ENCODE assay signal across 15 cellular contexts in genomic region chr20:33669873-33670640, GRCh38. TPM values are rescaled to one million over a fixed set of nuclear protein-coding genes. Genes with fewer than 3 reads are reported as not detected.
A peak's percentile ranks its signal among the peaks of the same experiment; 100 is the strongest.
DNase-seq lines count a peak whose midpoint lies in the region; ATAC-seq and TF ChIP-seq lines count a peak whose summit lies in the region.
"Had no signal": no experiment of that assay in that cellular context is flagged by ENCODE, and none has a peak within 500 bp of the region (broad histone marks: within the 10 kb centered on the region; RNA-seq: fewer than 3 reads in every experiment).

No MANE protein-coding gene starts in this region.

- H3K4me3 ChIP-seq in Karpas-422 (ENCODE audit: low read length) (peak overlapping the region; percentile 23; the same call in 1 of the 2 replicates), dorsolateral prefrontal cortex (peak overlapping the region in 1 of 59 donors; percentile 21), prostate gland (no peak overlapping the region)
- H3K4me3 ChIP-seq: skin epidermis had no signal

- H3K27ac ChIP-seq in Karpas-422 (ENCODE audit: low read length): peak overlapping the region; percentile 89
- peak overlapping the region in 46 of 59 donors; percentile 1 to 96 (median 54) for H3K27ac ChIP-seq in dorsolateral prefrontal cortex
- H3K27ac ChIP-seq in prostate gland: peak overlapping the region; percentile 90 to 92

- H3K9me3 ChIP-seq in Karpas-422 (ENCODE audit: low read length) (no peaks in the 10 kb centered on the region), prostate gland (no peaks in the 10 kb centered on the region)

- H3K27ac Mint-ChIP-seq in T-helper 2 cell treated with Interferon-gamma antibody and Interleukin-4, amounts not matched to agents 5 μg/mL and 100 μg/mL, for 36 hours: peak overlapping the region; percentile 27

- peaks cover 10% of the 10 kb centered on the region for H3K36me3 Mint-ChIP-seq in T-helper 2 cell treated with Interferon-gamma antibody and Interleukin-4, amounts not matched to agents 5 μg/mL and 100 μg/mL, for 36 hours (ENCODE audit: low read depth)

- DNase-seq in T-helper 2 cell treated with Interferon-gamma antibody and Interleukin-4, amounts not matched to agents 5 μg/mL and 100 μg/mL, for 36 hours (ENCODE audit: low spot score): no peak
- DNase-seq in T-helper 2 cell: no peak
- no peak for DNase-seq in Karpas-422
- peak in 7 of 10 donors; percentile 72 to 89 (median 81) for DNase-seq in dorsolateral prefrontal cortex
- no peak for DNase-seq in prostate gland (ENCODE audit: low spot score)
- DNase-seq: activated CD8-positive, alpha-beta memory T cell treated with anti-CD3 and anti-CD28 coated beads, Interleukin-2, amount 50 U/mL, for 48 hours; cerebellar nuclear complex; NCI-H510A treated with DMSO at 0.1 percent for 48 hours; stimulated activated naive CD4-positive, alpha-beta T cell had no signal

- ATAC-seq in GM21825 (IDR thresholded peaks at IDR 0.05; ENCODE audit: unreplicated experiment) (no peak), HG02610 (IDR thresholded peaks at IDR 0.05; ENCODE audit: unreplicated experiment) (no peak)
- ATAC-seq in activated CD4-positive, CD25-positive, alpha-beta regulatory T cell treated with anti-CD3 and anti-CD28 coated beads, Interleukin-2, amount 50 U/mL, for 24 hours: no peak

- no peaks in the 10 kb centered on the region for H3K27me3 Mint-ChIP-seq in T-helper 2 cell treated with Interferon-gamma antibody and Interleukin-4, amounts not matched to agents 5 μg/mL and 100 μg/mL, for 36 hours (ENCODE audit: low read depth)

- no peak overlapping the region for H2AFZ ChIP-seq in Karpas-422 (ENCODE audit: low read length)

- peak overlapping the region; percentile 64 for H3K4me2 ChIP-seq in Karpas-422 (ENCODE audit: low read depth, low read length, poor library complexity, severe bottlenecking)

- H3K4me3 Mint-ChIP-seq in T-helper 2 cell treated with Interferon-gamma antibody and Interleukin-4, amounts not matched to agents 5 μg/mL and 100 μg/mL, for 36 hours: no peak overlapping the region

- H4K20me1 ChIP-seq in Karpas-422 (ENCODE audit: insufficient read depth, low read depth, low read length): no peaks in the 10 kb centered on the region

- peaks cover 30% of the 10 kb centered on the region for H3K79me2 ChIP-seq in Karpas-422 (ENCODE audit: low read length)

- H3K9ac ChIP-seq in Karpas-422 (ENCODE audit: low read length): peak overlapping the region; percentile 89

- WGBS in prostate gland: 80% methylated on average over 13 of the region's 13 CpGs

- H3K9me2 ChIP-seq in Karpas-422 (replicated peaks; ENCODE audit: insufficient read depth, low read length): no peaks in the 10 kb centered on the region

- intact Hi-C loops in dorsolateral prefrontal cortex (cut with DNase I) (loop anchor here (5.0 to 10.0 kb wide), 7 partner anchors 62 to 445 kb away; partner anchors contain the start of genes CDK5RAP1 (in 1 of the 2), CHMP4B (in 1 of the 2), EIF2S2 (in 1 of the 2) and ZNF341 (in 1 of the 2)), prostate gland (cut with DNase I) (loop anchor here (5.0 kb wide), 1 partner anchor 213 kb away; no protein-coding TSS in a partner anchor)

- no peak for TF ChIP-seq POLR2A in prostate gland (IDR thresholded peaks at IDR 0.05)

- H3K4me1 Mint-ChIP-seq in T-helper 2 cell treated with Interferon-gamma antibody and Interleukin-4, amounts not matched to agents 5 μg/mL and 100 μg/mL, for 36 hours (ENCODE audit: low read depth): peaks cover 33% of the 10 kb centered on the region

- H3K27me3 ChIP-seq in Karpas-422 (ENCODE audit: low read length) (no peaks in the 10 kb centered on the region), dorsolateral prefrontal cortex (no peaks in the 10 kb centered on the region), prostate gland (replicated peaks; ENCODE audit: insufficient read depth) (no peaks in the 10 kb centered on the region)

- H3K36me3 ChIP-seq in Karpas-422 (ENCODE audit: insufficient read depth, low read length) (peaks cover 16% of the 10 kb centered on the region; the same call in 1 of the 2 replicates), prostate gland (no peaks in the 10 kb centered on the region)

- H3K4me1 ChIP-seq in Karpas-422 (ENCODE audit: low read length) (peaks cover 90% of the 10 kb centered on the region), prostate gland (replicated peaks) (peaks cover 13% of the 10 kb centered on the region)

- H3K9me3 Mint-ChIP-seq in T-helper 2 cell treated with Interferon-gamma antibody and Interleukin-4, amounts not matched to agents 5 μg/mL and 100 μg/mL, for 36 hours: no peaks in the 10 kb centered on the region

- TF ChIP-seq CTCF in dorsolateral prefrontal cortex (IDR thresholded peaks at IDR 0.05 in 54 of 56, conservative IDR thresholded peaks at IDR 0.05 in 2 of 56; ENCODE audit: low read depth in 1 of 56, partially characterized antibody in 56 of 56): no peak
- no peak for TF ChIP-seq CTCF in prostate gland (IDR thresholded peaks at IDR 0.05)

RNA-seq across cellular contexts. Expression of gene ACTL10, which starts 3.3 kb away (rescaled TPM):
- 2.5 and 9.2 TPM in 2 replicates for total RNA-seq in Karpas-422 (2014; rRNA removed; shearing (Covaris generic); ENCODE audit: low replicate concordance)
- total RNA-seq in dorsolateral prefrontal cortex (1 to 10 TPM in 1 of 120 experiments, under 1 TPM in 82, not detected in 37; 0.20 to 1.3 (median 0.39) TPM), prostate gland (1 to 10 TPM; 7.9 to 8.5 TPM)
- total RNA-seq: A172 had no signal

RNA-seq across cellular contexts. Expression of gene NECAB3, which starts 4.2 kb away (rescaled TPM):
- total RNA-seq in Karpas-422 (2014; rRNA removed; shearing (Covaris generic); ENCODE audit: low replicate concordance): 38.2 and 89.2 TPM in 2 replicates
- total RNA-seq in dorsolateral prefrontal cortex (100 to 1,000 TPM in 2 of 120 experiments, 10 to 100 TPM in 118; 40.0 to 107 (median 69.5) TPM), prostate gland (100 to 1,000 TPM; 142 to 156 TPM)

RNA-seq across cellular contexts. Expression of gene C20orf144, which starts 7.9 kb away (rescaled TPM):
- total RNA-seq in Karpas-422 (2014; rRNA removed; shearing (Covaris generic); ENCODE audit: low replicate concordance): 0.45 and 0.69 TPM in 2 replicates
- total RNA-seq in dorsolateral prefrontal cortex (under 1 TPM in 34 of 120 experiments, not detected in 86; 0.19 to 0.98 (median 0.29) TPM), prostate gland (under 1 TPM; 0.14 to 0.91 TPM)
- total RNA-seq: A172, endothelial cell of umbilical vein had no signal

RNA-seq across cellular contexts. Expression of gene E2F1, which starts 16.1 kb away (rescaled TPM):
- total RNA-seq in Karpas-422 (2014; rRNA removed; shearing (Covaris generic); ENCODE audit: low replicate concordance): 19.2 and 37.2 TPM in 2 replicates
- total RNA-seq in dorsolateral prefrontal cortex (10 to 100 TPM in 17 of 120 experiments, 1 to 10 TPM in 103; 5.2 to 12.7 (median 8.2) TPM), prostate gland (10 to 100 TPM in 1 of 2 donors, 1 to 10 TPM in 1; 2.0 to 10.1 TPM)

RNA-seq across cellular contexts. Expression of gene PXMP4, which starts 50.1 kb away (rescaled TPM):
- total RNA-seq in Karpas-422 (2014; rRNA removed; shearing (Covaris generic); ENCODE audit: low replicate concordance): 3.8 and 4.7 TPM in 2 replicates
- total RNA-seq in dorsolateral prefrontal cortex (10 to 100 TPM in 110 of 120 experiments, 1 to 10 TPM in 10; 7.0 to 18.9 (median 12.7) TPM), prostate gland (10 to 100 TPM; 13.3 to 25.5 TPM)

Comparison
In these comparisons a context has a peak if more than half of its experiments do, and no peak if none do; other contexts are left out.
1. DNase-seq: peak in dorsolateral prefrontal cortex (7 of 10); none in T-helper 2 cell treated with Interferon-gamma antibody and Interleukin-4, amounts not matched to agents 5 μg/mL and 100 μg/mL, for 36 hours (single experiment), T-helper 2 cell (0 of 5), Karpas-422 (single experiment) and prostate gland (single experiment).
2. Peak in every context shown above with its lines, with median percentiles within 50 percentile points of each other: H3K27ac ChIP-seq.